Comparison of ENCODE assay signal across 21 cellular contexts in the genomic region with DNA sequence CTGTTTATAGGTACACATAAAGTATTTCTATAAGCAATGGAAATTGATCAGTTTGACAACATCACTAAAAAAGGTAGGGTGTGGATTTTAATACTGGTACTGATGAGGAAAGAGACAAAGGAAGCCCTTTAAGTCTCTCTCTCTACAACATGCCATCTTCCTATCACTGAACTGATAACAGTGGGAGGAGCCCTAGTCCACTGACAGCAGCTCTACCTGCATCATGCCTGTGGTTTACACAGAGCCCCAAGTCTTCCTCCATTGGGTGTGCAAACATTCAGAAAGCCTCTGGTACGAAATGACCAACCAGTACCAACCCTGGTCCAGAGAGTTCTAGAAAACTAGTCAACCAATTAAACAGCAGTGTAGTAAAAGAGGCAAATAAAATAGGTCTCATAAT. TPM values are rescaled to one million over a fixed set of nuclear protein-coding genes. Genes with fewer than 3 reads are reported as not detected.
A peak's percentile ranks its signal among the peaks of the same experiment; 100 is the strongest.
DNase-seq lines count a peak whose midpoint lies in the region; ATAC-seq lines count a peak whose summit lies in the region.
"Had no signal": no experiment of that assay in that cellular context is flagged by ENCODE, and none has a peak within 500 bp of the region (broad histone marks: within the 10 kb centered on the region; RNA-seq: fewer than 3 reads in every experiment).

No MANE protein-coding gene starts in this region.

- H3K9me3 Mint-ChIP-seq in CD4-positive, alpha-beta memory T cell, result no peaks in the 10 kb centered on the region
- no peaks in the 10 kb centered on the region for H3K9me3 Mint-ChIP-seq in naive thymus-derived CD8-positive, alpha-beta T cell

- DNase-seq in activated CD4-positive, CD25-positive, alpha-beta regulatory T cell treated with anti-CD3 and anti-CD28 coated beads, Interleukin-2, amount 50 U/mL, for 72 hours, result no peak
- DNase-seq in CD4-positive, alpha-beta memory T cell, result peak in 3 of 5 donors; percentile 15 to 23 (median 19)
- no peak for DNase-seq in T-helper 17 cell
- DNase-seq in naive thymus-derived CD8-positive, alpha-beta T cell, result no peak
- no peak for DNase-seq in HPDE6-E6E7 (ENCODE audit: extremely low spot score)
- DNase-seq in ureter (ENCODE audit: low spot score), result no peak
- DNase-seq in DMS153 (lab: John Stamatoyannopoulos, UW), result no peak
- DNase-seq: AML-193, GOT3, KG1, NCI-H1105 treated with DMSO at 0.1 percent for 48 hours, NCI-H1694 treated with DMSO at 0.1 percent for 48 hours, NCI-H82, PC-3, RPMI8226, SHP77 treated with DMSO at 0.1 percent for 48 hours, SK-N-SH had no signal

- H3K4me1 ChIP-seq in CD4-positive, alpha-beta memory T cell (ENCODE audit: insufficient read depth, low read length), result peaks cover 69% of the 10 kb centered on the region

- H3K27me3 ChIP-seq in CD4-positive, alpha-beta memory T cell (ENCODE audit: insufficient read depth, low read length), result no peaks in the 10 kb centered on the region

- POLR2A ChIA-PET in CD4-positive, alpha-beta memory T cell (lab: Charles Lee; ENCODE audit: partially characterized antibody), result interaction anchor here (1.1 to 1.8 kb wide), 3 partner anchors 10 to 51 kb away, joined by 3 to 7 read pairs (median 3); no protein-coding TSS in a partner anchor
- POLR2A ChIA-PET in naive thymus-derived CD8-positive, alpha-beta T cell (lab: Charles Lee), result interaction anchor here (1.0 to 1.1 kb wide), 2 partner anchors 10 to 11 kb away, joined by 3 to 5 read pairs; no protein-coding TSS in a partner anchor

- no peaks in the 10 kb centered on the region for H3K9me3 ChIP-seq in CD4-positive, alpha-beta memory T cell (ENCODE audit: control insufficient read depth in 1 of 2, low read length in 2 of 2)
- H3K9me3 ChIP-seq in T-helper 17 cell (ENCODE audit: control insufficient read depth, low read length, poor library complexity, severe bottlenecking), result no peaks in the 10 kb centered on the region
- H3K9me3 ChIP-seq: SK-N-SH had no signal

- CTCF ChIA-PET in CD4-positive, alpha-beta memory T cell (lab: Charles Lee; ENCODE audit: partially characterized antibody), result interaction anchor here (1.6 kb wide), 1 partner anchor 206 kb away, joined by 4 read pairs; no protein-coding TSS in a partner anchor

- peaks cover 55 to 85% (median 72%) of the 10 kb centered on the region in 4 donors for H3K4me1 Mint-ChIP-seq in CD4-positive, alpha-beta memory T cell
- peaks cover 43% of the 10 kb centered on the region for H3K4me1 Mint-ChIP-seq in T-helper 17 cell
- H3K4me1 Mint-ChIP-seq in naive thymus-derived CD8-positive, alpha-beta T cell, result peaks cover 27 to 82% (median 67%) of the 10 kb centered on the region in 4 donors

- H3K27ac Mint-ChIP-seq in CD4-positive, alpha-beta memory T cell, result peak overlapping the region in 5 of 7 donors; percentile 19 to 72 (median 69)
- H3K27ac Mint-ChIP-seq in T-helper 17 cell, result no peak overlapping the region
- peak overlapping the region in 5 of 10 donors; percentile 23 to 79 (median 56) for H3K27ac Mint-ChIP-seq in naive thymus-derived CD8-positive, alpha-beta T cell

- H3K4me3 ChIP-seq in CD4-positive, alpha-beta memory T cell (ENCODE audit: low read length in 2 of 2), result no peak overlapping the region

- H3K4me3 Mint-ChIP-seq in CD4-positive, alpha-beta memory T cell, result peak overlapping the region in 4 of 8 donors; percentile 28 to 45 (median 34)
- peak overlapping the region; percentile 39 for H3K4me3 Mint-ChIP-seq in T-helper 17 cell
- no peak overlapping the region for H3K4me3 Mint-ChIP-seq in naive thymus-derived CD8-positive, alpha-beta T cell

- H3K36me3 ChIP-seq in CD4-positive, alpha-beta memory T cell (ENCODE audit: insufficient read depth, low read length), result no peaks in the 10 kb centered on the region

- H3K27me3 Mint-ChIP-seq in CD4-positive, alpha-beta memory T cell, result no peaks in the 10 kb centered on the region
- no peaks in the 10 kb centered on the region for H3K27me3 Mint-ChIP-seq in T-helper 17 cell
- H3K27me3 Mint-ChIP-seq in naive thymus-derived CD8-positive, alpha-beta T cell, result no peaks in the 10 kb centered on the region

- H3K36me3 Mint-ChIP-seq in CD4-positive, alpha-beta memory T cell, result peaks cover 16 to 26% of the 10 kb centered on the region in 2 donors
- H3K36me3 Mint-ChIP-seq in T-helper 17 cell (ENCODE audit: low read depth), result peaks cover 2% of the 10 kb centered on the region
- peaks cover 0 to 21% (median 15%) of the 10 kb centered on the region in 3 donors for H3K36me3 Mint-ChIP-seq in naive thymus-derived CD8-positive, alpha-beta T cell

- intact Hi-C loops in CD4-positive, alpha-beta memory T cell (cut with micrococcal nuclease), result no loop called here

- H3K27ac ChIP-seq in CD4-positive, alpha-beta memory T cell (ENCODE audit: low read depth, low read length), result no peak overlapping the region
- H3K27ac ChIP-seq: 22Rv1, C4-2B had no signal

- ATAC-seq in activated CD4-positive, CD25-positive, alpha-beta regulatory T cell treated with anti-CD3 and anti-CD28 coated beads, Interleukin-2, amount 50 U/mL, for 24 hours, result peak; percentile 36 to 53
- peak; percentile 92 for ATAC-seq in T-helper 17 cell
- ATAC-seq in naive thymus-derived CD8-positive, alpha-beta T cell, result peak; percentile 49 to 62
- ATAC-seq: HepG2, PC-3 had no signal

RNA-seq across cellular contexts. Expression of a gene that starts 53.4 kb away (rescaled TPM):
- 10 to 100 TPM; 90.4 to 95.4 TPM for total RNA-seq in CD4-positive, alpha-beta memory T cell
- polyA plus RNA-seq in CD4-positive, alpha-beta memory T cell, result 10 to 100 TPM; 22.9 to 34.7 TPM
- total RNA-seq in T-helper 17 cell (10 to 100 TPM; 88.9 to 97.6 TPM), ureter (12.9 TPM)
- total RNA-seq in naive thymus-derived CD8-positive, alpha-beta T cell, result 10 to 100 TPM; 72.6 to 77.9 TPM
- 10 to 100 TPM; 19.8 to 29.6 (median 20.0) TPM for polyA plus RNA-seq in naive thymus-derived CD8-positive, alpha-beta T cell

Comparison
In these comparisons a context has a peak if more than half of its experiments do, and no peak if none do; other contexts are left out.
1. DNase-seq: peak in CD4-positive, alpha-beta memory T cell (3 of 5); none in activated CD4-positive, CD25-positive, alpha-beta regulatory T cell treated with anti-CD3 and anti-CD28 coated beads, Interleukin-2, amount 50 U/mL, for 72 hours (single experiment), T-helper 17 cell (0 of 3), naive thymus-derived CD8-positive, alpha-beta T cell (0 of 10), HPDE6-E6E7 (single experiment), ureter (single experiment) and DMS153 (single experiment).
2. Peak in every context shown above with its lines, with median percentiles within 50 percentile points of each other: ATAC-seq.